ENCODE assay signal across 22 cellular contexts in the genomic region with DNA sequence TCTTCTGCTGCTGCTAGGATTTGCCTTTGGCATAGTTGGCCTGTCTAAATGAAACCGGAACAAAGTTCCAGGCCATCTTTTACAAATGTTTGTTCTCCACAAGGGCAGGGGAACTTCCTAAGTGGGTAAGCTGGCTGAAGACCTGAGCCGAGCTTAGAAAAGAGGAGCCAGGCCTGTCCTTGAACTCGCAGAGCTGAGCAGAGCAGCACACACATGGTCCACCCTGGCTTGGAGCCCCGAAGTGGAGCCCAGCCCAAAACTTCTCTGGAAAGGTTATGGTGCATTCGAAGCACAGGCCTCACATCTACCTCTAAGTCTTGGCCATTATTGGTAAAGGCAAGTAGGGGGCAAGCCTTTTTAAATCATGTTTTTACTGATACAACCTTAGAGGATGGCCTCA. TPM values are rescaled to one million over a fixed set of nuclear protein-coding genes. Genes with fewer than 3 reads are reported as not detected.
DNase-seq lines count a peak whose midpoint lies in the region; ATAC-seq and TF ChIP-seq lines count a peak whose summit lies in the region.
"Had no signal": no experiment of that assay in that cellular context is flagged by ENCODE, and none has a peak within 500 bp of the region (broad histone marks: within the 10 kb centered on the region; RNA-seq: fewer than 3 reads in every experiment).

No MANE protein-coding gene starts in this region.

- H2AFZ ChIP-seq in neuron (ENCODE audit: low read depth, low read length), result peak overlapping the region; percentile 74
- H2AFZ ChIP-seq in mammary epithelial cell (ENCODE audit: low read depth, low read length), result no peak overlapping the region

- in situ Hi-C loops in mammary epithelial cell (cut with MboI; ENCODE audit: low sequenced_read_pairs in 2 of 2), result no loop called here

- no peak for ATAC-seq in GM18519 (IDR thresholded peaks at IDR 0.05; ENCODE audit: low FRiP score, unreplicated experiment)

- H3K27ac ChIP-seq in mammary epithelial cell (ENCODE audit: insufficient read depth, low read depth, low read length), result no peak overlapping the region
- H3K27ac ChIP-seq: BLaER1 treated with 17β-estradiol and CSF1 and Interleukin-3, amounts not matched to agents 10 nM and 100 nM; Peyer's patch; SJSA1 had no signal

- H3K79me2 ChIP-seq in mammary epithelial cell (ENCODE audit: insufficient read depth, low read length), result no peaks in the 10 kb centered on the region

- H3K4me1 ChIP-seq in neuron (ENCODE audit: insufficient read depth, low read length), result peaks cover 19% of the 10 kb centered on the region
- no peaks in the 10 kb centered on the region for H3K4me1 ChIP-seq in mammary epithelial cell (ENCODE audit: insufficient read depth, low read length)
- H3K4me1 ChIP-seq: Caco-2, Peyer's patch, SJSA1 had no signal

- DNase-seq in MV-4-11 (lab: John Stamatoyannopoulos, UW) (peak; percentile 45), globus pallidus (ENCODE audit: low spot score) (peak; percentile 10), mammary epithelial cell (no peak), NCI-H82 treated with DMSO at 0.1 percent for 48 hours (lab: John Stamatoyannopoulos, UW; ENCODE audit: unreplicated experiment) (no peak), GM20000 (ENCODE audit: low spot score) (no peak)
- DNase-seq: ACHN; Caco-2; CD4-positive, alpha-beta memory T cell; DND-41; H7; Karpas-422; NCI-H1048; NCI-H1436; NCI-H187 treated with DMSO at 0.1 percent for 48 hours; NCI-H226; NCI-H510A treated with DMSO at 0.1 percent for 48 hours; NCI-H774; Peyer's patch had no signal

- dilution Hi-C loops in mammary epithelial cell (cut with HindIII; ENCODE audit: low sequenced_read_pairs), result no loop called here

- TF ChIP-seq CTCF in mammary epithelial cell (conservative IDR thresholded peaks at IDR 0.05 in 1 of 2, IDR thresholded peaks at IDR 0.05 in 1 of 2; ENCODE audit: extremely low read depth in 1 of 2, insufficient read depth in 1 of 2, low read depth in 1 of 2, low read length in 2 of 2) (no peak), GM20000 (IDR thresholded peaks at IDR 0.05; ENCODE audit: extremely low read depth, missing control alignments) (no peak)

- no TSS peak for BruUV-seq in mammary epithelial cell (replicated peaks; lab: Mats Ljungman, UMichigan)

- H3K9me3 ChIP-seq in neuron (ENCODE audit: low read length), result no peaks in the 10 kb centered on the region
- no peaks in the 10 kb centered on the region for H3K9me3 ChIP-seq in mammary epithelial cell (replicated peaks; ENCODE audit: insufficient read depth, low read length)
- H3K9me3 ChIP-seq: Caco-2, Peyer's patch, SJSA1 had no signal

- WGBS in mammary epithelial cell (ENCODE audit: low coverage, missing lambda C conversion rate), result 62% methylated on average over 5 of the region's 5 CpGs

- H3K9ac ChIP-seq in mammary epithelial cell (ENCODE audit: insufficient read depth, low read length), result no peak overlapping the region
- H3K9ac ChIP-seq: BLaER1 treated with 17β-estradiol and CSF1 and Interleukin-3, amounts not matched to agents 10 nM and 100 nM had no signal

- CTCF ChIA-PET in mammary epithelial cell (lab: Charles Lee; ENCODE audit: low non-redundant PET), result no interaction called here

- no peak overlapping the region for H3K4me2 ChIP-seq in mammary epithelial cell (ENCODE audit: insufficient read depth, low read depth, low read length)
- H3K4me2 ChIP-seq: BLaER1 treated with 17β-estradiol and CSF1 and Interleukin-3, amounts not matched to agents 10 nM and 100 nM had no signal

- no peaks in the 10 kb centered on the region for H4K20me1 ChIP-seq in mammary epithelial cell (ENCODE audit: insufficient read depth, low read length)
- H4K20me1 ChIP-seq: BLaER1 treated with 17β-estradiol and CSF1 and Interleukin-3, amounts not matched to agents 10 nM and 100 nM had no signal

- no peaks in the 10 kb centered on the region for H3K27me3 ChIP-seq in neuron (ENCODE audit: insufficient read depth, low read length)
- H3K27me3 ChIP-seq in mammary epithelial cell (ENCODE audit: insufficient read depth, low read length), result no peaks in the 10 kb centered on the region
- H3K27me3 ChIP-seq: BLaER1 treated with 17β-estradiol and CSF1 and Interleukin-3, amounts not matched to agents 10 nM and 100 nM; Peyer's patch; SJSA1 had no signal

- no peak overlapping the region for H3K4me3 ChIP-seq in neuron (ENCODE audit: low read length)
- no peak overlapping the region for H3K4me3 ChIP-seq in mammary epithelial cell (replicated peaks in 1 of 3; ENCODE audit: insufficient read depth in 1 of 3, low read depth in 2 of 3, low read length in 3 of 3)
- H3K4me3 ChIP-seq: BLaER1 treated with 17β-estradiol and CSF1 and Interleukin-3, amounts not matched to agents 10 nM and 100 nM; Peyer's patch; SJSA1 had no signal

- no peaks in the 10 kb centered on the region for H3K36me3 ChIP-seq in neuron (ENCODE audit: insufficient read depth, low read length)
- H3K36me3 ChIP-seq in mammary epithelial cell (ENCODE audit: insufficient read depth, low read length), result no peaks in the 10 kb centered on the region
- H3K36me3 ChIP-seq: BLaER1 treated with 17β-estradiol and CSF1 and Interleukin-3, amounts not matched to agents 10 nM and 100 nM; Peyer's patch; SJSA1 had no signal

- intact Hi-C loops in mammary epithelial cell (cut with micrococcal nuclease), result no loop called here

RNA-seq across cellular contexts. Expression of gene EIF3M, which starts 55.9 kb away (rescaled TPM):
- 100 to 1,000 TPM; 305 to 469 TPM for total RNA-seq in mammary epithelial cell
- polyA plus RNA-seq in mammary epithelial cell, result 456 TPM
- 389 TPM for polyA minus RNA-seq in mammary epithelial cell

Comparison
In these comparisons a context has a peak if more than half of its experiments do, and no peak if none do; other contexts are left out.
1. DNase-seq: peak in MV-4-11 (single experiment) and globus pallidus (single experiment); none in mammary epithelial cell (single experiment), NCI-H82 treated with DMSO at 0.1 percent for 48 hours (single experiment) and GM20000 (single experiment).